35 cellular contexts compared by ENCODE assay signal in genomic region chrX:152025656-152026440, GRCh38.
"Had no signal": no experiment of that assay in that cellular context is flagged by ENCODE, and none has a peak within 500 bp of the region (broad histone marks: within the 10 kb centered on the region; RNA-seq: fewer than 3 reads in every experiment).

No MANE protein-coding gene starts in this region.

- H3K9me3 Mint-ChIP-seq: stimulated activated naive CD8-positive, alpha-beta T cell treated with anti-CD3 and anti-CD28 coated beads, Interleukin-15, amount 100 ng/mL, for 72 hours; T-helper 2 cell treated with Interferon-gamma antibody and Interleukin-4, amounts not matched to agents 5 μg/mL and 100 μg/mL, for 36 hours had no signal

- ATAC-seq: activated CD4-positive, CD25-positive, alpha-beta regulatory T cell treated with anti-CD3 and anti-CD28 coated beads, Interleukin-2, amount 50 U/mL, for 24 hours; gastrocnemius medialis; left cardiac atrium; stimulated activated memory B cell treated with anti-CD40 and anti-IgM and Interleukin-4, amounts not matched to agents 10 μg/mL and 1 μg/mL and 100 μg/mL, for 72 hours; stimulated activated naive CD8-positive, alpha-beta T cell treated with anti-CD3 and anti-CD28 coated beads, Interleukin-15, amount 100 ng/mL, for 72 hours had no signal

- H3K4me1 Mint-ChIP-seq: mesothelial cell of epicardium; naive B cell; nephron progenitor cell; stimulated activated memory B cell treated with anti-CD40 and anti-IgM and Interleukin-4, amounts not matched to agents 10 μg/mL and 1 μg/mL and 100 μg/mL, for 72 hours; stimulated activated naive CD8-positive, alpha-beta T cell treated with anti-CD3 and anti-CD28 coated beads, Interleukin-15, amount 100 ng/mL, for 72 hours had no signal

- H3K27ac Mint-ChIP-seq: activated naive CD8-positive, alpha-beta T cell; mesothelial cell of epicardium; naive B cell; nephron progenitor cell; stimulated activated memory B cell treated with anti-CD40 and anti-IgM and Interleukin-4, amounts not matched to agents 10 μg/mL and 1 μg/mL and 100 μg/mL, for 72 hours; stimulated activated naive CD8-positive, alpha-beta T cell treated with anti-CD3 and anti-CD28 coated beads, Interleukin-15, amount 100 ng/mL, for 72 hours; T-helper 2 cell treated with Interferon-gamma antibody and Interleukin-4, amounts not matched to agents 5 μg/mL and 100 μg/mL, for 36 hours had no signal

- H3K27me3 ChIP-seq: adrenal gland, gastrocnemius medialis, pancreas, sigmoid colon, upper lobe of left lung, vagina had no signal

- H3K4me2 ChIP-seq: smooth muscle cell had no signal

- DNase-seq: activated CD4-positive, alpha-beta T cell treated with anti-CD3 and anti-CD28 coated beads for 48 hours; activated CD4-positive, alpha-beta T cell treated with anti-CD3 and anti-CD28 coated beads, Interleukin-2, amount 50 U/mL, for 48 hours; activated CD8-positive, alpha-beta memory T cell treated with anti-CD3 and anti-CD28 coated beads for 24 hours; activated effector memory CD4-positive, alpha-beta T cell treated with Interleukin-2 at 50 U/mL for 16 hours; activated naive CD4-positive, alpha-beta T cell treated with Interleukin-2 at 50 U/mL for 16 hours; adrenal gland; aorta; dermis blood vessel endothelial cell; effector CD4-positive, alpha-beta T cell; gastrocnemius medialis; hippocampal formation; left cardiac atrium; naive B cell; nephron progenitor cell; retina; sigmoid colon; stimulated activated CD4-positive, alpha-beta T cell treated with anti-CD3 and anti-CD28 coated beads, Interleukin-1b, Interleukin-23, amount 100 ng/mL, for 48 hours; stimulated activated CD4-positive, alpha-beta T cell treated with anti-CD3 and anti-CD28 coated beads, Interleukin-4, amount 100 ng/mL, for 4 hours; stimulated activated CD8-positive, alpha-beta memory T cell treated with anti-CD3 and anti-CD28 coated beads, Interleukin-4, amount 100 ng/mL, for 48 hours; stimulated activated naive CD8-positive, alpha-beta T cell treated with anti-CD3 and anti-CD28 coated beads, Interleukin-15, amount 100 ng/mL, for 72 hours; substantia nigra; upper lobe of left lung; WERI-Rb-1 had no signal

- H3K4me1 ChIP-seq: adrenal gland, gastrocnemius medialis, pancreas, prostate gland, sigmoid colon, upper lobe of left lung, vagina had no signal

- H3K27me3 Mint-ChIP-seq: naive B cell; stimulated activated memory B cell treated with anti-CD40 and anti-IgM and Interleukin-4, amounts not matched to agents 10 μg/mL and 1 μg/mL and 100 μg/mL, for 72 hours; stimulated activated naive CD8-positive, alpha-beta T cell treated with anti-CD3 and anti-CD28 coated beads, Interleukin-15, amount 100 ng/mL, for 72 hours had no signal

- H3K36me3 ChIP-seq: adrenal gland, gastrocnemius medialis, pancreas, prostate gland, sigmoid colon, upper lobe of left lung, vagina, WERI-Rb-1 had no signal

- H3K4me3 ChIP-seq: adrenal gland, gastrocnemius medialis, pancreas, prostate gland, sigmoid colon, smooth muscle cell, upper lobe of left lung, vagina had no signal

- H3K4me3 Mint-ChIP-seq: activated naive CD8-positive, alpha-beta T cell; mesothelial cell of epicardium; naive B cell; nephron progenitor cell; stimulated activated memory B cell treated with anti-CD40 and anti-IgM and Interleukin-4, amounts not matched to agents 10 μg/mL and 1 μg/mL and 100 μg/mL, for 72 hours; stimulated activated naive CD8-positive, alpha-beta T cell treated with anti-CD3 and anti-CD28 coated beads, Interleukin-15, amount 100 ng/mL, for 72 hours; T-helper 2 cell treated with Interferon-gamma antibody and Interleukin-4, amounts not matched to agents 5 μg/mL and 100 μg/mL, for 36 hours had no signal

- FAIRE-seq: colon, keratinocyte, pancreas had no signal

- H3K9me3 ChIP-seq: adrenal gland, gastrocnemius medialis, pancreas, prostate gland, sigmoid colon, upper lobe of left lung, vagina had no signal

- H3K36me3 Mint-ChIP-seq: activated naive CD8-positive, alpha-beta T cell; naive B cell; stimulated activated memory B cell treated with anti-CD40 and anti-IgM and Interleukin-4, amounts not matched to agents 10 μg/mL and 1 μg/mL and 100 μg/mL, for 72 hours had no signal

- H3K27ac ChIP-seq: adrenal gland, epithelial cell of prostate, gastrocnemius medialis, pancreas, prostate gland, sigmoid colon, upper lobe of left lung, vagina, WERI-Rb-1 had no signal
